ENCODE assay signal across 9 cellular contexts in genomic region chr17:39794249-39794970, GRCh38. TPM values are rescaled to one million over a fixed set of nuclear protein-coding genes. Genes with fewer than 3 reads are reported as not detected.
DNase-seq lines count a peak whose midpoint lies in the region; ATAC-seq and TF ChIP-seq lines count a peak whose summit lies in the region.
"Had no signal": no experiment of that assay in that cellular context is flagged by ENCODE, and none has a peak within 500 bp of the region (broad histone marks: within the 10 kb centered on the region; RNA-seq: fewer than 3 reads in every experiment).

No MANE protein-coding gene starts in this region.

- peak; percentile 87 for ATAC-seq in GM18511 (IDR thresholded peaks at IDR 0.05; ENCODE audit: unreplicated experiment)
- ATAC-seq in GM21447 (IDR thresholded peaks at IDR 0.05; ENCODE audit: unreplicated experiment) = peak; percentile 72
- ATAC-seq in HG03521 (IDR thresholded peaks at IDR 0.05; ENCODE audit: unreplicated experiment) = peak; percentile 89
- peak; percentile 26 for ATAC-seq in left colon

- H3K27ac ChIP-seq in tibial artery = no peak overlapping the region
- H3K27ac ChIP-seq: thoracic aorta had no signal

- no peaks in the 10 kb centered on the region for H3K4me1 ChIP-seq in tibial artery

- no peak overlapping the region for H3K4me3 ChIP-seq in tibial artery
- H3K4me3 ChIP-seq: thoracic aorta had no signal

- H3K27me3 ChIP-seq in tibial artery = peaks cover 0 to 11% of the 10 kb centered on the region in 2 donors

- intact Hi-C loops in left colon (cut with DNase I, micrococcal nuclease) (no loop called here), tibial artery (cut with DNase I; ENCODE audit: low total_unique reads) (no loop called here)

- no peaks in the 10 kb centered on the region for H3K36me3 ChIP-seq in tibial artery
- H3K36me3 ChIP-seq: thoracic aorta had no signal

- no peak for TF ChIP-seq CTCF in tibial artery (IDR thresholded peaks at IDR 0.05)

- DNase-seq in left colon = no peak
- no peak for DNase-seq in tibial artery
- DNase-seq in activated effector memory CD4-positive, alpha-beta T cell treated with anti-CD3 and anti-CD28 coated beads, Interleukin-2, amount 50 U/mL, for 16 hours = no peak
- no peak for DNase-seq in NOMO-1 treated with dmso at 0.1 percent for 144 hours (lab: John Stamatoyannopoulos, UW; ENCODE audit: unreplicated experiment)
- no peak for DNase-seq in NOMO-1 treated with DMSO at 0.1 percent for 48 hours (lab: John Stamatoyannopoulos, UW; ENCODE audit: unreplicated experiment)

- H3K9me3 ChIP-seq in tibial artery = no peaks in the 10 kb centered on the region
- H3K9me3 ChIP-seq: thoracic aorta had no signal

RNA-seq across cellular contexts. Expression of gene GRB7, which starts 56.7 kb away (rescaled TPM):
- total RNA-seq in left colon = 10 to 100 TPM; 18.2 to 27.7 TPM

Comparison
In these comparisons a context has a peak if more than half of its experiments do, and no peak if none do; other contexts are left out.
1. ATAC-seq: peak in every context shown above with its lines; median percentile 89 in HG03521; 87 in GM18511; 72 in GM21447; 26 in left colon.